Comparison of ENCODE assay signal across 25 cellular contexts in the genomic region with DNA sequence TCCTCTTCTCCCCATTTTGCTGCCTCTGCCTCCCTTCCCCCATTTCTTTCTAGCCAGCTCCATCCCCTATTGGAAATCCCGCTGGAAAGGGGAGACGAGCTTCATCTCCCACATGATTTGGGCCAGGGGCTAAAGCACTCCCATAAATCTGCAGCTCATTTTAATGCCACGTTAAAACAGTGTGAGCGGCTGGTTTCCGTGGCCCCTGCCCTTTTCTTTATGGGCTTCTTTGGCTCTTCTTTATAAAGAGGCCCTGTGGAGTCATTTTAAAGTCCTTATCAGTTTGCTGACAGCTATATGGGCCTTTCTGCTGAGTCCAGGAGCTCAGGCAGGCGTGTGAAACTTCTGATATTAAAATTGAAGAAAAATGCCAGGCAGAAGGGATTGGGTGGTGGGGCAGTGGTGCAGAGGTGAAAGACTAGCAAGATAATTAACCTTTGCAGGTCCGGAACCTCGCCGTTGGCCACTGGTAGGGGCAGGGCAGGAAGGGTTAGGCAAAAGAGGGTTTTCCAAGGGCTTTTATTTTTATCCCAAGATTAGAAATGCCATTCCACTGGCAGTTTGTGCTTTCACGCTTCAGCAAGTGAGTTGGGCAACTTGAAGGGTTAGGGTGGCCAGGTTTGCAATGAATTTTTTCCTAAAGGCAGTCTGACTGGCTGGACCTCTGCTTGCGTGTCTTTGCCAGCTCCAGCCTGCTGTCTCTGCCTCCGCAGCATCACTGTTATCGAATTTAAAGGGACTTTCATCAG. TPM values are rescaled to one million over a fixed set of nuclear protein-coding genes. Genes with fewer than 3 reads are reported as not detected.
DNase-seq lines count a peak whose midpoint lies in the region; ATAC-seq and TF ChIP-seq lines count a peak whose summit lies in the region.
"Had no signal": no experiment of that assay in that cellular context is flagged by ENCODE, and none has a peak within 500 bp of the region (broad histone marks: within the 10 kb centered on the region; RNA-seq: fewer than 3 reads in every experiment).

No MANE protein-coding gene starts in this region.

- H3K36me3 ChIP-seq in mesodermal cell (ENCODE audit: control insufficient read depth, insufficient read depth, low read length) (peaks cover 4% of the 10 kb centered on the region), subcutaneous abdominal adipose tissue (ENCODE audit: control insufficient read depth in 5 of 5, insufficient read depth in 5 of 5, low read length in 5 of 5) (peaks cover 0 to 8% (median 2%) of the 10 kb centered on the region in 5 donors)
- H3K36me3 ChIP-seq: neutrophil had no signal

- peaks cover 9% of the 10 kb centered on the region for H3K4me1 Mint-ChIP-seq in T-helper 2 cell treated with Interferon-gamma antibody and Interleukin-4, amounts not matched to agents 5 μg/mL and 100 μg/mL, for 36 hours (ENCODE audit: low read depth)
- H3K4me1 Mint-ChIP-seq: activated CD4-positive, alpha-beta T cell treated with anti-CD3 and anti-CD28 coated beads, Interleukin-2, amount 10 ng/mL, durations not matched to agents 24 days and 14 days; activated CD8-positive, alpha-beta memory T cell treated with anti-CD3 and anti-CD28 coated beads, Interleukin-2, amount 10 ng/mL, durations not matched to agents 7 days and 5 days; stimulated activated naive B cell treated with anti-CD40 and anti-IgM and Interleukin-4, amounts not matched to agents 10 μg/mL and 1 μg/mL and 100 μg/mL, for 72 hours had no signal

- H3K9me3 Mint-ChIP-seq in T-helper 2 cell treated with Interferon-gamma antibody and Interleukin-4, amounts not matched to agents 5 μg/mL and 100 μg/mL, for 36 hours, result no peaks in the 10 kb centered on the region
- H3K9me3 Mint-ChIP-seq: activated CD4-positive, alpha-beta T cell treated with anti-CD3 and anti-CD28 coated beads, Interleukin-2, amount 10 ng/mL, durations not matched to agents 24 days and 14 days; activated T-cell treated with anti-CD3 and anti-CD28 coated beads, Interleukin-2, amount 50 U/mL, for 72 hours; CD14-positive monocyte; stimulated activated naive B cell treated with anti-CD40 and anti-IgM and Interleukin-4, amounts not matched to agents 10 μg/mL and 1 μg/mL and 100 μg/mL, for 72 hours had no signal

- H3K4me3 ChIP-seq in coronary artery (peak overlapping the region; percentile 31), mesodermal cell (ENCODE audit: extremely low read depth, insufficient read depth, low read length, poor library complexity, severe bottlenecking) (no peak overlapping the region), subcutaneous abdominal adipose tissue (ENCODE audit: low read depth in 1 of 5, low read length in 5 of 5) (peak overlapping the region in 1 of 5 donors; percentile 11)
- H3K4me3 ChIP-seq: testis had no signal

- no peak overlapping the region for H3K27ac Mint-ChIP-seq in T-helper 2 cell treated with Interferon-gamma antibody and Interleukin-4, amounts not matched to agents 5 μg/mL and 100 μg/mL, for 36 hours
- H3K27ac Mint-ChIP-seq: activated CD4-positive, alpha-beta T cell treated with anti-CD3 and anti-CD28 coated beads, Interleukin-2, amount 10 ng/mL, durations not matched to agents 24 days and 14 days; activated CD8-positive, alpha-beta memory T cell treated with anti-CD3 and anti-CD28 coated beads, Interleukin-2, amount 10 ng/mL, durations not matched to agents 7 days and 5 days; activated T-cell treated with anti-CD3 and anti-CD28 coated beads, Interleukin-2, amount 50 U/mL, for 72 hours; progenitor cell of endocrine pancreas; stimulated activated naive B cell treated with anti-CD40 and anti-IgM and Interleukin-4, amounts not matched to agents 10 μg/mL and 1 μg/mL and 100 μg/mL, for 72 hours had no signal

- H3K27me3 Mint-ChIP-seq in T-helper 2 cell treated with Interferon-gamma antibody and Interleukin-4, amounts not matched to agents 5 μg/mL and 100 μg/mL, for 36 hours (ENCODE audit: low read depth), result no peaks in the 10 kb centered on the region
- H3K27me3 Mint-ChIP-seq: activated CD4-positive, alpha-beta T cell treated with anti-CD3 and anti-CD28 coated beads, Interleukin-2, amount 10 ng/mL, durations not matched to agents 24 days and 14 days; activated CD8-positive, alpha-beta memory T cell treated with anti-CD3 and anti-CD28 coated beads, Interleukin-2, amount 10 ng/mL, durations not matched to agents 7 days and 5 days; progenitor cell of endocrine pancreas; stimulated activated naive B cell treated with anti-CD40 and anti-IgM and Interleukin-4, amounts not matched to agents 10 μg/mL and 1 μg/mL and 100 μg/mL, for 72 hours had no signal

- 84 to 86% methylated on average over 12 to 13 of the region's 13 CpGs for WGBS in mesodermal cell (ENCODE audit: insufficient coverage in 2 of 2), 2 experiments

- H3K9ac ChIP-seq in subcutaneous abdominal adipose tissue (ENCODE audit: low read length in 5 of 5), result peak overlapping the region in 3 of 5 donors; percentile 17 to 69 (median 57)

- ATAC-seq in HG03520 (IDR thresholded peaks at IDR 0.05; ENCODE audit: unreplicated experiment), result no peak
- ATAC-seq: activated CD8-positive, alpha-beta memory T cell treated with anti-CD3 and anti-CD28 coated beads, Interleukin-2, amount 10 ng/mL, durations not matched to agents 7 days and 5 days; activated T-cell treated with anti-CD3 and anti-CD28 coated beads, Interleukin-2, amount 50 U/mL, for 72 hours; SK-N-SH treated with all-trans-retinoic acid at 6 μM for 48 hours; stimulated activated naive B cell treated with anti-CD40 and anti-IgM and Interleukin-4, amounts not matched to agents 10 μg/mL and 1 μg/mL and 100 μg/mL, for 72 hours had no signal

- H3K27me3 ChIP-seq in subcutaneous abdominal adipose tissue (ENCODE audit: control insufficient read depth in 5 of 5, insufficient read depth in 4 of 5, low read length in 5 of 5), result no peaks in the 10 kb centered on the region
- H3K27me3 ChIP-seq: neutrophil, testis had no signal

- H3K36me3 Mint-ChIP-seq in T-helper 2 cell treated with Interferon-gamma antibody and Interleukin-4, amounts not matched to agents 5 μg/mL and 100 μg/mL, for 36 hours (ENCODE audit: low read depth), result peaks cover 10% of the 10 kb centered on the region

- H3K9me3 ChIP-seq in mesodermal cell (ENCODE audit: control insufficient read depth, low read length) (no peaks in the 10 kb centered on the region), subcutaneous abdominal adipose tissue (ENCODE audit: control insufficient read depth in 5 of 5, low read length in 5 of 5) (no peaks in the 10 kb centered on the region)
- H3K9me3 ChIP-seq: neutrophil, testis had no signal

- H3K4me1 ChIP-seq in mesodermal cell (ENCODE audit: control insufficient read depth, insufficient read depth, low read length, poor library complexity, severe bottlenecking), result no peaks in the 10 kb centered on the region
- H3K4me1 ChIP-seq in subcutaneous abdominal adipose tissue (ENCODE audit: control insufficient read depth in 5 of 5, insufficient read depth in 5 of 5, low read length in 5 of 5), result peaks cover 3 to 43% (median 39%) of the 10 kb centered on the region in 5 donors
- H3K4me1 ChIP-seq: testis had no signal

- peak overlapping the region; percentile 29 to 70 for H3K27ac ChIP-seq in coronary artery
- H3K27ac ChIP-seq in mesodermal cell (ENCODE audit: low read depth, low read length, severe bottlenecking), result peak overlapping the region; percentile 11
- H3K27ac ChIP-seq in subcutaneous abdominal adipose tissue (ENCODE audit: low read depth, low read length), result peak overlapping the region; percentile 70
- H3K27ac ChIP-seq: neutrophil, testis had no signal

- no peak for TF ChIP-seq CTCF in coronary artery (IDR thresholded peaks at IDR 0.05)

- DNase-seq in NCI-H446 (lab: John Stamatoyannopoulos, UW), result peak; percentile 30 to 43
- DNase-seq in coronary artery (ENCODE audit: low spot score), result no peak
- DNase-seq in AG20443 (ENCODE audit: low spot score), result no peak
- no peak for DNase-seq in T-helper 2 cell treated with Interferon-gamma antibody and Interleukin-4, amounts not matched to agents 5 μg/mL and 100 μg/mL, for 36 hours (ENCODE audit: low spot score)
- DNase-seq in retina, result no peak
- DNase-seq: activated CD4-positive, alpha-beta T cell treated with anti-CD3 and anti-CD28 coated beads, Interleukin-2, amount 10 ng/mL, durations not matched to agents 24 days and 14 days; activated CD8-positive, alpha-beta memory T cell treated with anti-CD3 and anti-CD28 coated beads, Interleukin-2, amount 10 ng/mL, durations not matched to agents 7 days and 5 days; activated naive CD4-positive, alpha-beta T cell treated with Interleukin-2 at 50 U/mL for 16 hours; activated T-cell treated with anti-CD3 and anti-CD28 coated beads, Interleukin-2, amount 50 U/mL, for 72 hours; IMR-90; islet precursor cell; NCI-H1105; NCI-H1930; NCI-H748 treated with DMSO at 0.1 percent for 48 hours; RPMI8226; stimulated activated CD4-positive, alpha-beta T cell treated with anti-CD3 and anti-CD28 coated beads, Interleukin-2, amount 100 ng/mL, for 48 hours; stimulated activated naive B cell treated with anti-CD40 and anti-IgM and Interleukin-4, amounts not matched to agents 10 μg/mL and 1 μg/mL and 100 μg/mL, for 72 hours; testis had no signal

- H3K4me3 Mint-ChIP-seq in T-helper 2 cell treated with Interferon-gamma antibody and Interleukin-4, amounts not matched to agents 5 μg/mL and 100 μg/mL, for 36 hours, result no peak overlapping the region
- H3K4me3 Mint-ChIP-seq: activated CD4-positive, alpha-beta T cell treated with anti-CD3 and anti-CD28 coated beads, Interleukin-2, amount 10 ng/mL, durations not matched to agents 24 days and 14 days; activated CD8-positive, alpha-beta memory T cell treated with anti-CD3 and anti-CD28 coated beads, Interleukin-2, amount 10 ng/mL, durations not matched to agents 7 days and 5 days; activated T-cell treated with anti-CD3 and anti-CD28 coated beads, Interleukin-2, amount 50 U/mL, for 72 hours; CD14-positive monocyte; stimulated activated naive B cell treated with anti-CD40 and anti-IgM and Interleukin-4, amounts not matched to agents 10 μg/mL and 1 μg/mL and 100 μg/mL, for 72 hours had no signal

RNA-seq across cellular contexts. Expression of gene EXT2, which starts 44.3 kb away (rescaled TPM):
- polyA plus RNA-seq in mesodermal cell (2013, experiment 1 of 2), result 92.5 TPM
- 77.0 TPM for polyA plus RNA-seq in mesodermal cell (2013, experiment 2 of 2)

Comparison
In these comparisons a context has a peak if more than half of its experiments do, and no peak if none do; other contexts are left out.
1. DNase-seq: peak in NCI-H446 (2 of 2); none in coronary artery (single experiment), AG20443 (single experiment), T-helper 2 cell treated with Interferon-gamma antibody and Interleukin-4, amounts not matched to agents 5 μg/mL and 100 μg/mL, for 36 hours (single experiment) and retina (single experiment).
2. H3K27ac ChIP-seq: peak in every context shown above with its lines; median percentile 70 in subcutaneous abdominal adipose tissue; 50 in coronary artery; 11 in mesodermal cell.